Comparison of ENCODE assay signal across 30 cellular contexts in the genomic region with DNA sequence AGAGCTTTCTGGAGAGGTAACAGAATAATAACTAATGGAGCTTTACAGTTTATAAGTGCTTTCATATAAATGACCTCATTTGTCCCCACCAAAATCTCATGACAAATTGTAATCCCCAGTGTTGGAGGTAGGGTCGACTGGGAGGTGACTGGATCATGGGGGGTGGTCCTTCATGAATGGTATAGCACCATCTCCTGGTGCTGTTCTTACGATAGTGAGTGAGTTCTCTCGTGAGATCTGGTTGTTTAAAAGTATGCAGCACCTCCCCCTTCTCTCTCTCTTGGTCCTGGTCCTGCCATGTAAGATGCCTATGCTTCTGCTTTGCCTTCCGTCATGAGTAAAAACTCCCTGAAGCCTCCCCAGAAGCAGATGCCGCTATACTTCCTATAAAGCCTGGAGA.
"Had no signal": no experiment of that assay in that cellular context is flagged by ENCODE, and none has a peak within 500 bp of the region (broad histone marks: within the 10 kb centered on the region; RNA-seq: fewer than 3 reads in every experiment).

No MANE protein-coding gene starts in this region.

- H3K27me3 ChIP-seq: ascending aorta, cardiac muscle cell, MG63, Peyer's patch, SJSA1 had no signal

- H3K4me2 ChIP-seq: SK-N-SH had no signal

- H3K9me2 ChIP-seq: SK-N-SH had no signal

- H3K4me1 ChIP-seq: Peyer's patch, SJSA1 had no signal

- H3K9me3 Mint-ChIP-seq: activated CD4-positive, alpha-beta T cell treated with anti-CD3 and anti-CD28 coated beads, Interleukin-2, amount 10 ng/mL, durations not matched to agents 7 days and 5 days; activated naive CD4-positive, alpha-beta T cell treated with anti-CD3 and anti-CD28 coated beads, Interleukin-2, amount 50 U/mL, for 24 hours; activated naive CD8-positive, alpha-beta T cell treated with anti-CD3 and anti-CD28 coated beads, Interleukin-2, amount 10 ng/mL, durations not matched to agents 7 days and 5 days; activated T-helper 2 cell treated with anti-CD3 and anti-CD28 coated beads, Interferon-gamma antibody, Interleukin-2, Interleukin-4, amounts not matched to agents 10 μg/mL and 5 μg/mL and 100 μg/mL, durations not matched to agents 14 hours and 24 hours and 36 hours; central memory CD8-positive, alpha-beta T cell; T-helper 1 cell treated with Interleukin-12 subunit alpha and Interleukin-12 subunit beta and Interleukin-4 antibody, amounts not matched to agents 30 μg/mL and 1 μg/mL, for 36 hours; T-helper 2 cell treated with Interferon-gamma antibody and Interleukin-4, amounts not matched to agents 5 μg/mL and 100 μg/mL, for 36 hours had no signal

- H3K27me3 Mint-ChIP-seq: activated CD4-positive, alpha-beta T cell treated with anti-CD3 and anti-CD28 coated beads for 36 hours; activated CD4-positive, alpha-beta T cell treated with anti-CD3 and anti-CD28 coated beads, Interleukin-2, amount 10 ng/mL, durations not matched to agents 7 days and 5 days; activated naive CD4-positive, alpha-beta T cell treated with anti-CD3 and anti-CD28 coated beads, Interleukin-2, amount 50 U/mL, for 24 hours; activated naive CD8-positive, alpha-beta T cell treated with anti-CD3 and anti-CD28 coated beads, Interleukin-2, amount 10 ng/mL, durations not matched to agents 7 days and 5 days; central memory CD8-positive, alpha-beta T cell had no signal

- ATAC-seq: activated CD4-positive, alpha-beta T cell treated with anti-CD3 and anti-CD28 coated beads for 36 hours; activated CD4-positive, CD25-positive, alpha-beta regulatory T cell treated with anti-CD3 and anti-CD28 coated beads, Interleukin-2, amount 50 U/mL, for 24 hours; activated CD8-positive, alpha-beta T cell treated with anti-CD3 and anti-CD28 coated beads, Interleukin-2, amount 10 ng/mL, durations not matched to agents 7 days and 5 days; PC-3 had no signal

- H3K27ac Mint-ChIP-seq: activated CD4-positive, alpha-beta T cell treated with anti-CD3 and anti-CD28 coated beads for 36 hours; activated CD4-positive, alpha-beta T cell treated with anti-CD3 and anti-CD28 coated beads, Interleukin-2, amount 10 ng/mL, durations not matched to agents 7 days and 5 days; activated CD8-positive, alpha-beta T cell treated with anti-CD3 and anti-CD28 coated beads, Interleukin-2, amount 10 ng/mL, durations not matched to agents 7 days and 5 days; activated naive CD4-positive, alpha-beta T cell treated with anti-CD3 and anti-CD28 coated beads, Interleukin-2, amount 50 U/mL, for 24 hours; activated naive CD8-positive, alpha-beta T cell treated with anti-CD3 and anti-CD28 coated beads, Interleukin-2, amount 10 ng/mL, durations not matched to agents 7 days and 5 days; activated T-helper 2 cell treated with anti-CD3 and anti-CD28 coated beads, Interferon-gamma antibody, Interleukin-2, Interleukin-4, amounts not matched to agents 10 μg/mL and 5 μg/mL and 100 μg/mL, durations not matched to agents 14 hours and 24 hours and 36 hours; T-helper 1 cell treated with Interleukin-12 subunit alpha and Interleukin-12 subunit beta and Interleukin-4 antibody, amounts not matched to agents 30 μg/mL and 1 μg/mL, for 36 hours; T-helper 2 cell treated with Interferon-gamma antibody and Interleukin-4, amounts not matched to agents 5 μg/mL and 100 μg/mL, for 36 hours had no signal

- H3K4me1 Mint-ChIP-seq: activated CD4-positive, alpha-beta T cell treated with anti-CD3 and anti-CD28 coated beads for 36 hours; activated CD4-positive, alpha-beta T cell treated with anti-CD3 and anti-CD28 coated beads, Interleukin-2, amount 10 ng/mL, durations not matched to agents 7 days and 5 days; activated naive CD4-positive, alpha-beta T cell treated with anti-CD3 and anti-CD28 coated beads, Interleukin-2, amount 50 U/mL, for 24 hours; activated naive CD8-positive, alpha-beta T cell treated with anti-CD3 and anti-CD28 coated beads, Interleukin-2, amount 10 ng/mL, durations not matched to agents 7 days and 5 days; central memory CD8-positive, alpha-beta T cell had no signal

- H3K36me3 ChIP-seq: ascending aorta, cardiac muscle cell, MG63, Peyer's patch, SJSA1 had no signal

- H3K9me3 ChIP-seq: ascending aorta, MG63, Peyer's patch, SJSA1, SK-N-SH had no signal

- H3K27ac ChIP-seq: ascending aorta, cardiac muscle cell, Peyer's patch, SJSA1 had no signal

- H3K4me3 Mint-ChIP-seq: activated CD4-positive, alpha-beta T cell treated with anti-CD3 and anti-CD28 coated beads for 36 hours; activated CD4-positive, alpha-beta T cell treated with anti-CD3 and anti-CD28 coated beads, Interleukin-2, amount 10 ng/mL, durations not matched to agents 7 days and 5 days; activated CD8-positive, alpha-beta T cell treated with anti-CD3 and anti-CD28 coated beads, Interleukin-2, amount 10 ng/mL, durations not matched to agents 7 days and 5 days; activated naive CD4-positive, alpha-beta T cell treated with anti-CD3 and anti-CD28 coated beads, Interleukin-2, amount 50 U/mL, for 24 hours; activated naive CD8-positive, alpha-beta T cell treated with anti-CD3 and anti-CD28 coated beads, Interleukin-2, amount 10 ng/mL, durations not matched to agents 7 days and 5 days; central memory CD8-positive, alpha-beta T cell; T-helper 1 cell treated with Interleukin-12 subunit alpha and Interleukin-12 subunit beta and Interleukin-4 antibody, amounts not matched to agents 30 μg/mL and 1 μg/mL, for 36 hours; T-helper 2 cell treated with Interferon-gamma antibody and Interleukin-4, amounts not matched to agents 5 μg/mL and 100 μg/mL, for 36 hours had no signal

- H3K4me3 ChIP-seq: ascending aorta, cardiac muscle cell, MG63, Peyer's patch, SJSA1 had no signal

- H3K36me3 Mint-ChIP-seq: activated naive CD4-positive, alpha-beta T cell treated with anti-CD3 and anti-CD28 coated beads, Interleukin-2, amount 50 U/mL, for 24 hours; activated naive CD8-positive, alpha-beta T cell treated with anti-CD3 and anti-CD28 coated beads, Interleukin-2, amount 10 ng/mL, durations not matched to agents 7 days and 5 days had no signal

- DNase-seq: activated CD4-positive, alpha-beta T cell treated with anti-CD3 and anti-CD28 coated beads for 36 hours; activated CD4-positive, alpha-beta T cell treated with anti-CD3 and anti-CD28 coated beads, Interleukin-2, amount 10 ng/mL, durations not matched to agents 7 days and 5 days; activated CD4-positive, alpha-beta T cell treated with anti-CD3 and anti-CD28 coated beads, Interleukin-2, amount 50 U/mL, for 48 hours; activated CD8-positive, alpha-beta T cell treated with anti-CD3 and anti-CD28 coated beads, Interleukin-2, amount 10 ng/mL, durations not matched to agents 7 days and 5 days; activated gamma-delta T cell; activated naive CD4-positive, alpha-beta T cell treated with Interleukin-2 at 50 U/mL for 16 hours; activated naive CD8-positive, alpha-beta T cell treated with anti-CD3 and anti-CD28 coated beads, Interleukin-2, amount 10 ng/mL, durations not matched to agents 7 days and 5 days; activated T-cell treated with anti-CD3 and anti-CD28 coated beads, Interleukin-2, amount 50 U/mL, for 48 hours; amygdala; MG63; NCI-H1092; NCI-H1436 treated with DMSO at 0.1 percent for 48 hours; NCI-H1694 treated with DMSO at 0.1 percent for 48 hours; NCI-H2029; NCI-H345; NCI-H524 treated with DMSO at 0.1 percent for 48 hours; PC-3; Peyer's patch; RPMI8226; SHP77 treated with DMSO at 0.1 percent for 48 hours had no signal
